8 cellular contexts compared by ENCODE assay signal in the genomic region with DNA sequence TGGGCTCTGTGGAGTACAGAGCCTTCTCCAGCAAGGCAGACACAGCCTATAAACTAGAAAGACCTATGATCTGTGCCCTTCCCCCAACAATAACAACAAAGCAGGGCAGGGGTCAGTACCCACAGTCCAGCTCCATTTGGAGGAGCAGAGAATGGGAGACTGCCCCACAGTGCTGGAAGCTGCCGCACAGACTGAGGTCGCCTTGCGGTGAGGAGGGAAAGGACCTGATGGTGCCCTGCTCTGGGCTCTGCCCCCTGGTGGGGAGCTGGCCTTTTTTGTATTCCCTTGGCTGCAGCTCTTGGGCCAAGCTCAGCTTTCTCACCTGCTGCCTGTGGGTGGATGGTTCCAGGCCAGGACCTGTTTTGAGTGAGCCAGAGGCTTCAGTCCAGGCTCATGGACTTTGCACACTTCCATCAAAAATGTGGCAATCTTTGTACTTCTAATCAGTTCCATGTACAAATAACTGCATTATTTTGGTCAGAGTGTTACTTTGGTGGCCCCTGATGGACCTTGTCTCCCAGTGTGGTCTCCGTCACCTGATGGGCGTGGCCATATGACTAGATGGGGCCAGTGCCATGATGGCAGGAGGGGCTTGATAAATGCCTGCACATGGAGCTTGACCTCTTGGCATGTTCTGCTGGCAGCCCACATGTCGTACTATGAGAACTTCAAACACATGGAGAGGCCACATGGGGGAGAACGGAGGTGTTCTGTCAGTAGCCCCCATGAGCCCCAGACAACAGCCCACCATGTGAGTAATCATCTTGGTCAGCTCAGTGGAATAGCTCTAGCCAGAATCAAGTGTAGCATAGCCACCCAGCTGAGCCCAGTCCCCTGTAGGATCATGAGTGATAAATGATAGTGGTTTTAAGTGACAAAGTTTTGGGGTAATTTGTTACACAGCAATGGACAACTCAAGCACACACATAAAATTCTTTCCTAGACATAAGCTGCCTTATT. TPM values are rescaled to one million over a fixed set of nuclear protein-coding genes. Genes with fewer than 3 reads are reported as not detected.
DNase-seq lines count a peak whose midpoint lies in the region; ATAC-seq and TF ChIP-seq lines count a peak whose summit lies in the region.

No MANE protein-coding gene starts in this region.

- intact Hi-C loops in MCF 10A (cut with micrococcal nuclease), result no loop called here

- peak; percentile 75 for ATAC-seq in left lobe of liver

- peaks cover 10% of the 10 kb centered on the region for H3K4me1 Mint-ChIP-seq in MCF 10A (ENCODE audit: insufficient read depth, unreplicated experiment)

- H3K36me3 Mint-ChIP-seq in MCF 10A (ENCODE audit: insufficient read depth, unreplicated experiment), result peaks cover 12% of the 10 kb centered on the region

- POLR2A ChIA-PET in MCF 10A (lab: Yijun Ruan, JAX), result interaction anchor here (0.5 to 1.1 kb wide), 4 partner anchors 9 to 97 kb away, joined by 3 to 6 read pairs (median 3); partner anchors contain the start of gene MAPK7

- no peaks in the 10 kb centered on the region for H3K27me3 Mint-ChIP-seq in MCF 10A (ENCODE audit: insufficient read depth, unreplicated experiment)

- no peak overlapping the region for H3K4me3 Mint-ChIP-seq in MCF 10A (ENCODE audit: unreplicated experiment)

- TF ChIP-seq CTCF in MCF 10A (IDR thresholded peaks at IDR 0.05; ENCODE audit: unreplicated experiment), result peak; percentile 43

- CTCF ChIA-PET in MCF 10A (lab: Yijun Ruan, JAX), result interaction anchor here (0.6 to 1.1 kb wide), 4 partner anchors 8 to 707 kb away, joined by 3 read pairs; partner anchors contain the start of gene B9D1

- BruUV-seq in MCF 10A (replicated peaks; lab: Mats Ljungman, UMichigan), result no TSS peak

- no peaks in the 10 kb centered on the region for H3K9me3 Mint-ChIP-seq in MCF 10A (ENCODE audit: unreplicated experiment)

- DNase-seq in DMS 273 (lab: John Stamatoyannopoulos, UW; ENCODE audit: unreplicated experiment) (peak; percentile 66), DMS 273 treated with DMSO at 0.1 percent for 48 hours (lab: John Stamatoyannopoulos, UW) (no peak), HuH-7 (ENCODE audit: low spot score) (peak; percentile 86), UCSD-AML1 (lab: John Stamatoyannopoulos, UW; ENCODE audit: unreplicated experiment) (peak; percentile 68), MCF 10A (ENCODE audit: unreplicated experiment) (peak; percentile 52), left lobe of liver (ENCODE audit: low spot score) (peak; percentile 96), NCI-H1930 (lab: John Stamatoyannopoulos, UW) (no peak)
- peak; percentile 31 for DNase-seq in stimulated activated CD8-positive, alpha-beta memory T cell treated with anti-CD3 and anti-CD28 coated beads, Interleukin-15, amount 100 ng/mL, for 24 hours (ENCODE audit: low read depth)

- no peak overlapping the region for H3K27ac Mint-ChIP-seq in MCF 10A (ENCODE audit: low read depth, unreplicated experiment)

RNA-seq across cellular contexts. Expression of gene B9D1, which starts 24.2 kb away (rescaled TPM):
- total RNA-seq in MCF 10A (2022) (30.4 and 33.0 TPM in 2 replicates), left lobe of liver (3.0 TPM)

RNA-seq across cellular contexts. Expression of gene MAPK7, which starts 40.0 kb away (rescaled TPM):
- total RNA-seq in MCF 10A (2022) (14.5 and 18.2 TPM in 2 replicates), left lobe of liver (7.7 TPM)

RNA-seq across cellular contexts. Expression of gene MFAP4, which starts 48.7 kb away (rescaled TPM):
- total RNA-seq in MCF 10A (2022) (not detected in 2 replicates), left lobe of liver (2.8 TPM)

Comparison
In these comparisons a context has a peak if more than half of its experiments do, and no peak if none do; other contexts are left out.
1. DNase-seq: peak in DMS 273 (single experiment), HuH-7 (single experiment), UCSD-AML1 (single experiment), MCF 10A (single experiment), left lobe of liver (single experiment) and stimulated activated CD8-positive, alpha-beta memory T cell treated with anti-CD3 and anti-CD28 coated beads, Interleukin-15, amount 100 ng/mL, for 24 hours (single experiment); none in DMS 273 treated with DMSO at 0.1 percent for 48 hours (single experiment) and NCI-H1930 (0 of 2).